17 cellular contexts compared by ENCODE assay signal in genomic region chr3:160001850-160002623, GRCh38.
"Had no signal": no experiment of that assay in that cellular context is flagged by ENCODE, and none has a peak within 500 bp of the region (broad histone marks: within the 10 kb centered on the region; RNA-seq: fewer than 3 reads in every experiment).

No MANE protein-coding gene starts in this region.

- H3K4me3 Mint-ChIP-seq: activated naive CD8-positive, alpha-beta T cell treated with anti-CD3 and anti-CD28 coated beads for 36 hours; activated T-cell treated with anti-CD3 and anti-CD28 coated beads, Interleukin-2, amount 50 U/mL, for 4 hours; neural crest cell; stimulated activated effector memory CD8-positive, alpha-beta T cell treated with anti-CD3 and anti-CD28 coated beads, Interleukin-12 subunit alpha, Interleukin-12 subunit beta, amount 100 ng/mL, for 72 hours had no signal

- H3K27ac Mint-ChIP-seq: activated naive CD8-positive, alpha-beta T cell treated with anti-CD3 and anti-CD28 coated beads for 36 hours; stimulated activated effector memory CD8-positive, alpha-beta T cell treated with anti-CD3 and anti-CD28 coated beads, Interleukin-12 subunit alpha, Interleukin-12 subunit beta, amount 100 ng/mL, for 72 hours had no signal

- H2AFZ ChIP-seq: parathyroid adenoma had no signal

- ATAC-seq: activated T-cell treated with anti-CD3 and anti-CD28 coated beads, Interleukin-2, amount 50 U/mL, for 4 hours; foreskin keratinocyte; left lung; stimulated activated effector memory CD8-positive, alpha-beta T cell treated with anti-CD3 and anti-CD28 coated beads, Interleukin-12 subunit alpha, Interleukin-12 subunit beta, amount 100 ng/mL, for 72 hours had no signal

- H3K9ac ChIP-seq: parathyroid adenoma had no signal

- H3K36me3 ChIP-seq: breast epithelium, esophagus squamous epithelium, left lung, tibial artery, vagina had no signal

- H3K4me1 ChIP-seq: breast epithelium, foreskin keratinocyte, parathyroid adenoma, tibial artery, vagina had no signal

- H3K79me2 ChIP-seq: parathyroid adenoma had no signal

- H3K36me3 Mint-ChIP-seq: activated naive CD8-positive, alpha-beta T cell treated with anti-CD3 and anti-CD28 coated beads for 36 hours; stimulated activated effector memory CD8-positive, alpha-beta T cell treated with anti-CD3 and anti-CD28 coated beads, Interleukin-12 subunit alpha, Interleukin-12 subunit beta, amount 100 ng/mL, for 72 hours had no signal

- H3K4me3 ChIP-seq: breast epithelium, esophagus squamous epithelium, left lung, tibial artery, vagina had no signal

- H3K9me3 ChIP-seq: breast epithelium, esophagus squamous epithelium, left lung, tibial artery, vagina had no signal

- DNase-seq: activated CD4-positive, alpha-beta T cell treated with anti-CD3 and anti-CD28 coated beads, Interleukin-2, amount 50 U/mL, for 48 hours; activated CD4-positive, CD25-positive, alpha-beta regulatory T cell treated with anti-CD3 and anti-CD28 coated beads, Interleukin-2, amount 50 U/mL, for 72 hours; activated gamma-delta T cell; activated naive CD8-positive, alpha-beta T cell treated with anti-CD3 and anti-CD28 coated beads for 36 hours; activated T-cell treated with anti-CD3 and anti-CD28 coated beads, Interleukin-2, amount 50 U/mL, for 4 hours; esophagus squamous epithelium; foreskin keratinocyte; islet precursor cell; left lung; mesendoderm; T-helper 9 cell; tibial artery had no signal

- H3K9me3 Mint-ChIP-seq: activated naive CD8-positive, alpha-beta T cell treated with anti-CD3 and anti-CD28 coated beads for 36 hours; activated T-cell treated with anti-CD3 and anti-CD28 coated beads, Interleukin-2, amount 50 U/mL, for 4 hours; neural crest cell; stimulated activated effector memory CD8-positive, alpha-beta T cell treated with anti-CD3 and anti-CD28 coated beads, Interleukin-12 subunit alpha, Interleukin-12 subunit beta, amount 100 ng/mL, for 72 hours had no signal

- H3K27ac ChIP-seq: breast epithelium, foreskin keratinocyte, left lung, parathyroid adenoma, tibial artery, vagina had no signal

- H3K27me3 ChIP-seq: breast epithelium, esophagus squamous epithelium, foreskin keratinocyte, left lung, tibial artery, vagina had no signal

- H3K4me1 Mint-ChIP-seq: neural crest cell; stimulated activated effector memory CD8-positive, alpha-beta T cell treated with anti-CD3 and anti-CD28 coated beads, Interleukin-12 subunit alpha, Interleukin-12 subunit beta, amount 100 ng/mL, for 72 hours had no signal
